In genomic region chr7:100781255-100781654, GRCh38 we compare ENCODE assay signal across 1 cellular context.
A peak's percentile ranks its signal among the peaks of the same experiment; 100 is the strongest.
TF ChIP-seq lines count a peak whose summit lies in the region.

No MANE protein-coding gene starts in this region.

TF ChIP-seq in HepG2, 621 proteins besides CTCF, POLR2A, EP300 and RAD21:
- TF ChIP-seq MNT (IDR thresholded peaks at IDR 0.05), result no peak
- 0 out of 2 replicates have a peak, but pooled peaks have one; percentile 12 for TF ChIP-seq STAG1 (CRISPR knock-in tag; IDR thresholded peaks at IDR 0.05)
- TF ChIP-seq SMYD3 (CRISPR knock-in tag; IDR thresholded peaks at IDR 0.05), result no peak
- no peak for TF ChIP-seq FOSL2 (CRISPR knock-in tag; IDR thresholded peaks at IDR 0.05)
- no peak for TF ChIP-seq BATF2 (CRISPR knock-in tag; IDR thresholded peaks at IDR 0.05)
- TF ChIP-seq ZBTB26 (CRISPR knock-in tag; IDR thresholded peaks at IDR 0.05; ENCODE audit: borderline replicate concordance), result no peak
- no peak for TF ChIP-seq IRF9 (CRISPR knock-in tag; IDR thresholded peaks at IDR 0.05; ENCODE audit: borderline replicate concordance)
